Comparison of ENCODE assay signal across 22 cellular contexts in genomic region chr2:176742271-176742670, GRCh38.
"Had no signal": no experiment of that assay in that cellular context is flagged by ENCODE, and none has a peak within 500 bp of the region (broad histone marks: within the 10 kb centered on the region; RNA-seq: fewer than 3 reads in every experiment).

No MANE protein-coding gene starts in this region.

- H3K4me3 ChIP-seq: SJSA1, SK-N-MC had no signal

- H3K27ac ChIP-seq: SJSA1, SK-N-MC had no signal

- FAIRE-seq: HepG2, RCC 7860 had no signal

- H3K36me3 ChIP-seq: SJSA1 had no signal

- H3K4me1 ChIP-seq: SJSA1 had no signal

- DNase-seq: IMR-90, Karpas-422, KG1, MM.1S, NCI-H1092 treated with DMSO at 0.1 percent for 48 hours, NCI-H1436, NCI-H187, NCI-H2029, NCI-H2081 treated with DMSO at 0.1 percent for 48 hours, NCI-H2171, NCI-H226, NCI-H446, NCI-H510A, NCI-H524 treated with DMSO at 0.1 percent for 48 hours, NCI-H69, NCI-H774, RPMI8226, SHP77 treated with DMSO at 0.1 percent for 48 hours had no signal

- H3K27me3 ChIP-seq: SJSA1 had no signal

- ATAC-seq: HepG2 had no signal

- H3K9me3 ChIP-seq: SJSA1 had no signal
